23 cellular contexts compared by ENCODE assay signal in the genomic region with DNA sequence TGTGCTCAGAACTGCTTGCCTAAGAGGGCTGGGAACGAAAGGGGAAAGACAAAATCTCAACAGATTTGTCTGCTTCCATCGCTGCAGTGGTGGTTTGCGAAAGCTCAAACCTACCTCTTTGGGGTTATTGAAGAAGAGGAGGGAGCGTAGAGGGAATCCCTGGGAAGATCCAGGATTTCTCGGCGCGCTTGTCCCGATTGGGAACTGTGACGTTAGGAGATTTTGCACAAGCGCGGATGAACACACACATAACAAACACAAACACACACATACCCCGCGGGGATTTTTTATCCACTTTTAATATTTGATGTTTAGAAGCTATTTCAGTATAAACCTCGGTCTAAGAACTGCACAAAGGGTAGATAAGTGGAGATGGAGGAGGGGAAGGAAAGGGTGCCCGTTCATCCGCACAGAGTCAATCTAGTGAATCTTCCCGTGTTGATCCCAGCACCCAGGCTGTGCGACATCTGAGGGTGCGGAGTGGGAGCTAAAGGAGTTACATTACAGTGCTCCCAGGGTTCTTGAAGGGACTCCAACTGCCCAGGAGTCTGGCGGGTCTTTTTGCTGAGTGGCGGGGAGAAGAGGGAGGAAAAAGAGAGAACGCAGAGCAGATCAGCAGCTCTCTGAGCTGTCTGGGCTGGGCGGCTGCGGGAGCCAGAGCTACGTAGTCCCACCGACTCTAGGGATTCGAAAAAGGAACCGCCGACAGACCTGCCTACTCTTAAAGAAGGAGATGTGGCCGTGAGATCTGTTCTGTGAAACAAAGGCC. TPM values are rescaled to one million over a fixed set of nuclear protein-coding genes. Genes with fewer than 3 reads are reported as not detected.
A peak's percentile ranks its signal among the peaks of the same experiment; 100 is the strongest.
DNase-seq lines count a peak whose midpoint lies in the region; ATAC-seq and TF ChIP-seq lines count a peak whose summit lies in the region.
"Had no signal": no experiment of that assay in that cellular context is flagged by ENCODE, and none has a peak within 500 bp of the region (broad histone marks: within the 10 kb centered on the region; RNA-seq: fewer than 3 reads in every experiment).

No MANE protein-coding gene starts in this region.

- peaks cover 7% of the 10 kb centered on the region for H3K9me3 Mint-ChIP-seq in nephron
- H3K9me3 Mint-ChIP-seq in activated CD4-positive, alpha-beta T cell treated with anti-CD3 and anti-CD28 coated beads, Interleukin-2, amount 10 ng/mL, durations not matched to agents 24 days and 14 days, result peaks cover 7% of the 10 kb centered on the region

- DNase-seq in H7, result no peak
- peak in 4 of 10 donors; percentile 30 to 53 (median 40) for DNase-seq in dorsolateral prefrontal cortex
- no peak for DNase-seq in activated CD4-positive, alpha-beta T cell treated with anti-CD3 and anti-CD28 coated beads, Interleukin-2, amount 10 ng/mL, durations not matched to agents 24 days and 14 days
- DNase-seq: activated CD4-positive, alpha-beta T cell treated with anti-CD3 and anti-CD28 coated beads for 4 hours; activated naive CD4-positive, alpha-beta T cell treated with anti-CD3 and anti-CD28 coated beads, Interleukin-2, amount 50 U/mL, for 16 hours; activated T-cell treated with anti-CD3 and anti-CD28 coated beads, Interleukin-2, amount 50 U/mL, for 48 hours; aorta; MV-4-11; NCI-H146; NCI-H526 treated with DMSO at 0.1 percent for 48 hours; stomach; T-helper 17 cell had no signal

- H3K4me1 Mint-ChIP-seq in nephron, result peaks cover 31% of the 10 kb centered on the region
- H3K4me1 Mint-ChIP-seq in activated CD4-positive, alpha-beta T cell treated with anti-CD3 and anti-CD28 coated beads, Interleukin-2, amount 10 ng/mL, durations not matched to agents 24 days and 14 days, result no peaks in the 10 kb centered on the region

- peaks cover 5% of the 10 kb centered on the region for H3K36me3 Mint-ChIP-seq in nephron (ENCODE audit: low read depth)
- H3K36me3 Mint-ChIP-seq in activated CD4-positive, alpha-beta T cell treated with anti-CD3 and anti-CD28 coated beads, Interleukin-2, amount 10 ng/mL, durations not matched to agents 24 days and 14 days (ENCODE audit: low read depth), result no peaks in the 10 kb centered on the region

- peak overlapping the region; percentile 72; the same call in 1 of the 2 replicates for H3K9ac ChIP-seq in ES-I3 (ENCODE audit: low read depth, low read length)

- no peaks in the 10 kb centered on the region for H3K9me3 ChIP-seq in ES-I3 (ENCODE audit: control insufficient read depth, insufficient read depth, low read length)
- H3K9me3 ChIP-seq: mucosa of descending colon had no signal

- peaks cover 77% of the 10 kb centered on the region for H3K27me3 Mint-ChIP-seq in nephron (ENCODE audit: low read depth)
- H3K27me3 Mint-ChIP-seq in activated CD4-positive, alpha-beta T cell treated with anti-CD3 and anti-CD28 coated beads, Interleukin-2, amount 10 ng/mL, durations not matched to agents 24 days and 14 days, result peaks cover 44% of the 10 kb centered on the region

- H3K4me3 Mint-ChIP-seq in nephron, result peak overlapping the region; percentile 81 to 89 (median 84)
- no peak overlapping the region for H3K4me3 Mint-ChIP-seq in activated CD4-positive, alpha-beta T cell treated with anti-CD3 and anti-CD28 coated beads, Interleukin-2, amount 10 ng/mL, durations not matched to agents 24 days and 14 days

- TF ChIP-seq CTCF in dorsolateral prefrontal cortex (IDR thresholded peaks at IDR 0.05 in 54 of 56, conservative IDR thresholded peaks at IDR 0.05 in 2 of 56; ENCODE audit: low read depth in 1 of 56, partially characterized antibody in 56 of 56) (no peak), nephron (IDR thresholded peaks at IDR 0.05; ENCODE audit: unreplicated experiment in 3 of 3) (no peak)

- H3K4me1 ChIP-seq in ES-I3 (ENCODE audit: insufficient read depth, low read length), result 0 out of 2 replicates have a peak, but pooled peaks cover 10% of the 10 kb centered on the region

- H3K36me3 ChIP-seq in ES-I3 (ENCODE audit: insufficient read depth, low read length) (no peaks in the 10 kb centered on the region), H7 (replicated peaks; ENCODE audit: control insufficient read depth, insufficient read depth, low read length) (no peaks in the 10 kb centered on the region)
- H3K36me3 ChIP-seq: heart left ventricle, stomach, tibial nerve had no signal

- intact Hi-C loops in dorsolateral prefrontal cortex (cut with DNase I), result no loop called here
- intact Hi-C loops in activated CD4-positive, alpha-beta T cell treated with anti-CD3 and anti-CD28 coated beads, Interleukin-2, amount 10 ng/mL, durations not matched to agents 24 days and 14 days (cut with micrococcal nuclease), result no loop called here

- H3K4me3 ChIP-seq in H7 (ENCODE audit: insufficient read depth, low read depth, low read length) (peak overlapping the region; percentile 50; the same call in 1 of the 2 replicates), dorsolateral prefrontal cortex (peak overlapping the region in 57 of 59 donors; percentile 10 to 68 (median 53))
- H3K4me3 ChIP-seq: heart left ventricle, mucosa of descending colon, tibial nerve had no signal

- H3K27ac Mint-ChIP-seq in nephron, result peak overlapping the region in 1 of 3 experiments; percentile 68
- H3K27ac Mint-ChIP-seq in activated CD4-positive, alpha-beta T cell treated with anti-CD3 and anti-CD28 coated beads, Interleukin-2, amount 10 ng/mL, durations not matched to agents 24 days and 14 days, result no peak overlapping the region
- H3K27ac Mint-ChIP-seq: progenitor cell of endocrine pancreas, T-helper 17 cell had no signal

- peak overlapping the region in 42 of 59 donors; percentile 12 to 84 (median 57) for H3K27ac ChIP-seq in dorsolateral prefrontal cortex
- H3K27ac ChIP-seq: heart left ventricle, stomach, tibial nerve had no signal

- ATAC-seq in GM19463 (IDR thresholded peaks at IDR 0.05; ENCODE audit: unreplicated experiment) (no peak), GM21528 (IDR thresholded peaks at IDR 0.05; ENCODE audit: low FRiP score, unreplicated experiment) (no peak)
- ATAC-seq: heart left ventricle, HepG2, mucosa of descending colon, T-helper 17 cell had no signal

- H3K27me3 ChIP-seq in H7 (ENCODE audit: control insufficient read depth, insufficient read depth, low read length) (peaks cover 47% of the 10 kb centered on the region), dorsolateral prefrontal cortex (peaks cover 0 to 67% (median 42%) of the 10 kb centered on the region in 45 donors)

RNA-seq across cellular contexts. Expression of a gene that starts 1.5 kb away (rescaled TPM):
- total RNA-seq in H7 (2014; rRNA removed; shearing (Covaris generic)), result 0.31 and 0.55 TPM in 2 replicates
- 10 to 100 TPM; 14.9 to 95.7 (median 46.8) TPM for total RNA-seq in dorsolateral prefrontal cortex
- not detected in 2 replicates for total RNA-seq in activated CD4-positive, alpha-beta T cell treated with anti-CD3 and anti-CD28 coated beads, Interleukin-2, amount 10 ng/mL, durations not matched to agents 24 days and 14 days
- total RNA-seq: aorta, heart left ventricle, HepG2, lower leg skin, SK-MEL-5, tibial nerve had no signal

Comparison
In these comparisons a context has a peak if more than half of its experiments do, and no peak if none do; other contexts are left out.
1. RNA of a gene that starts 1.5 kb away (total RNA-seq): 14.9 to 95.7 TPM in dorsolateral prefrontal cortex; 0.31 to 0.55 TPM in H7 and not detected in activated CD4-positive, alpha-beta T cell treated with anti-CD3 and anti-CD28 coated beads, Interleukin-2, amount 10 ng/mL, durations not matched to agents 24 days and 14 days; every median in the first group is over 10 times any median in the second.